Comparison of ENCODE assay signal across 23 cellular contexts in genomic region chr3:184351511-184352148, GRCh38. TPM values are rescaled to one million over a fixed set of nuclear protein-coding genes. Genes with fewer than 3 reads are reported as not detected.
A peak's percentile ranks its signal among the peaks of the same experiment; 100 is the strongest.
DNase-seq lines count a peak whose midpoint lies in the region; ATAC-seq and TF ChIP-seq lines count a peak whose summit lies in the region.
"Had no signal": no experiment of that assay in that cellular context is flagged by ENCODE, and none has a peak within 500 bp of the region (broad histone marks: within the 10 kb centered on the region; RNA-seq: fewer than 3 reads in every experiment).

No MANE protein-coding gene starts in this region.

- CTCF ChIA-PET in HEK293 (lab: Yijun Ruan, JAX): interaction anchor here (0.9 to 1.0 kb wide), 2 partner anchors 20 to 190 kb away, joined by 3 read pairs; no protein-coding TSS in a partner anchor

- peaks cover 12% of the 10 kb centered on the region for H4K20me1 ChIP-seq in smooth muscle cell (ENCODE audit: low read depth)

- H3K36me3 Mint-ChIP-seq in stimulated activated effector memory CD8-positive, alpha-beta T cell treated with anti-CD3 and anti-CD28 coated beads, Interleukin-12 subunit alpha, Interleukin-12 subunit beta, amount 100 ng/mL, for 72 hours: no peaks in the 10 kb centered on the region
- H3K36me3 Mint-ChIP-seq: memory B cell had no signal

- H3K4me3 Mint-ChIP-seq in stimulated activated effector memory CD8-positive, alpha-beta T cell treated with anti-CD3 and anti-CD28 coated beads, Interleukin-12 subunit alpha, Interleukin-12 subunit beta, amount 100 ng/mL, for 72 hours: no peak overlapping the region
- H3K4me3 Mint-ChIP-seq: memory B cell; stimulated activated naive CD8-positive, alpha-beta T cell treated with anti-CD3 and anti-CD28 coated beads, Interleukin-15, Interleukin-2, amounts not matched to agents 100 ng/mL and 50 ng/mL, for 24 hours had no signal

- H3K4me2 ChIP-seq in smooth muscle cell: no peak overlapping the region

- 50 to 55% methylated on average over 6 to 9 of the region's 9 CpGs for WGBS in mesodermal cell (ENCODE audit: insufficient coverage in 2 of 2), 2 experiments
- 84% methylated on average over 9 of the region's 9 CpGs for WGBS in smooth muscle cell (ENCODE audit: low lambda C conversion rate)

- H3K27me3 ChIP-seq in smooth muscle cell (ENCODE audit: low read depth): no peaks in the 10 kb centered on the region
- H3K27me3 ChIP-seq: cardiac muscle cell, heart left ventricle, vagina had no signal

- TF ChIP-seq CTCF in HEK293 (tag by site-specific recombination; IDR thresholded peaks at IDR 0.05): no peak
- no peak for TF ChIP-seq CTCF in smooth muscle cell (IDR thresholded peaks at IDR 0.05; ENCODE audit: borderline replicate concordance, insufficient read depth, poor library complexity, severe bottlenecking)

- no peak for ATAC-seq in stimulated activated effector memory CD8-positive, alpha-beta T cell treated with anti-CD3 and anti-CD28 coated beads, Interleukin-12 subunit alpha, Interleukin-12 subunit beta, amount 100 ng/mL, for 72 hours
- ATAC-seq in GM19351 (IDR thresholded peaks at IDR 0.05; ENCODE audit: unreplicated experiment): no peak
- ATAC-seq: activated CD4-positive, CD25-positive, alpha-beta regulatory T cell treated with anti-CD3 and anti-CD28 coated beads, Interleukin-2, amount 50 U/mL, for 24 hours; Panc1; right cardiac atrium had no signal

- POLR2A ChIA-PET in HEK293 (lab: Yijun Ruan, JAX): no interaction called here

- no peaks in the 10 kb centered on the region for H3K9me3 ChIP-seq in HEK293 (ENCODE audit: control insufficient read depth, insufficient read depth, low read depth, low read length)
- H3K9me3 ChIP-seq in mesodermal cell (ENCODE audit: control insufficient read depth, low read length): no peaks in the 10 kb centered on the region
- H3K9me3 ChIP-seq in smooth muscle cell (replicated peaks; ENCODE audit: low read depth): no peaks in the 10 kb centered on the region
- H3K9me3 ChIP-seq: HAP-1, heart left ventricle, vagina had no signal

- peaks cover 17% of the 10 kb centered on the region for H3F3A ChIP-seq in smooth muscle cell (ENCODE audit: low read depth)

- H3K4me1 Mint-ChIP-seq in stimulated activated effector memory CD8-positive, alpha-beta T cell treated with anti-CD3 and anti-CD28 coated beads, Interleukin-12 subunit alpha, Interleukin-12 subunit beta, amount 100 ng/mL, for 72 hours: peaks cover 7% of the 10 kb centered on the region

- no peaks in the 10 kb centered on the region for H3K4me1 ChIP-seq in HEK293 (ENCODE audit: control insufficient read depth, insufficient read depth, low read length)
- H3K4me1 ChIP-seq in mesodermal cell (ENCODE audit: control insufficient read depth, insufficient read depth, low read length, poor library complexity, severe bottlenecking): peaks cover 30% of the 10 kb centered on the region
- peaks cover 8% of the 10 kb centered on the region for H3K4me1 ChIP-seq in smooth muscle cell (ENCODE audit: low read depth)
- H3K4me1 ChIP-seq: HAP-1 had no signal

- H2AFZ ChIP-seq in smooth muscle cell (ENCODE audit: low read depth): no peak overlapping the region

- H3K4me3 ChIP-seq in HEK293 (ENCODE audit: low read depth, low read length) (no peak overlapping the region), mesodermal cell (ENCODE audit: extremely low read depth, insufficient read depth, low read length, poor library complexity, severe bottlenecking) (no peak overlapping the region), smooth muscle cell (no peak overlapping the region)
- H3K4me3 ChIP-seq: cardiac muscle cell, HAP-1, heart left ventricle, vagina had no signal

- no peaks in the 10 kb centered on the region for H3K9me3 Mint-ChIP-seq in stimulated activated effector memory CD8-positive, alpha-beta T cell treated with anti-CD3 and anti-CD28 coated beads, Interleukin-12 subunit alpha, Interleukin-12 subunit beta, amount 100 ng/mL, for 72 hours
- H3K9me3 Mint-ChIP-seq: memory B cell; stimulated activated naive CD8-positive, alpha-beta T cell treated with anti-CD3 and anti-CD28 coated beads, Interleukin-15, Interleukin-2, amounts not matched to agents 100 ng/mL and 50 ng/mL, for 24 hours had no signal

- no peak overlapping the region for H3K9ac ChIP-seq in smooth muscle cell (ENCODE audit: low read depth)

- H3K27ac Mint-ChIP-seq in stimulated activated effector memory CD8-positive, alpha-beta T cell treated with anti-CD3 and anti-CD28 coated beads, Interleukin-12 subunit alpha, Interleukin-12 subunit beta, amount 100 ng/mL, for 72 hours: peak overlapping the region; percentile 78
- H3K27ac Mint-ChIP-seq: memory B cell; stimulated activated naive CD8-positive, alpha-beta T cell treated with anti-CD3 and anti-CD28 coated beads, Interleukin-15, Interleukin-2, amounts not matched to agents 100 ng/mL and 50 ng/mL, for 24 hours had no signal

- DNase-seq in stimulated activated effector memory CD8-positive, alpha-beta T cell treated with anti-CD3 and anti-CD28 coated beads, Interleukin-12 subunit alpha, Interleukin-12 subunit beta, amount 100 ng/mL, for 72 hours (ENCODE audit: low spot score in 2 of 2): no peak
- DNase-seq in NCI-H2171 (lab: John Stamatoyannopoulos, UW) (no peak), NCI-H1694 (lab: John Stamatoyannopoulos, UW) (no peak), smooth muscle cell (lab: John Stamatoyannopoulos, UW; ENCODE audit: unreplicated experiment) (no peak)
- DNase-seq: COR-L47; effector CD4-positive, alpha-beta T cell; heart left ventricle; Karpas-422; NCI-H1092; NCI-H748 treated with DMSO at 0.1 percent for 48 hours; T1000 had no signal

- H3K79me2 ChIP-seq in smooth muscle cell (ENCODE audit: low read depth): no peaks in the 10 kb centered on the region

- H3K36me3 ChIP-seq in HEK293 (ENCODE audit: control insufficient read depth in 2 of 2, insufficient read depth in 1 of 2, low read length in 2 of 2) (peaks cover 0 to 65% of the 10 kb centered on the region in 2 experiments; a peak in 1 of 3 replicates), mesodermal cell (ENCODE audit: control insufficient read depth, insufficient read depth, low read length) (peaks cover 36% of the 10 kb centered on the region), smooth muscle cell (ENCODE audit: low read depth) (no peaks in the 10 kb centered on the region)

- H3K27ac ChIP-seq in HEK293 (ENCODE audit: extremely low read depth, low read depth, low read length) (no peak overlapping the region), cingulate gyrus (ENCODE audit: low read depth, low read length) (peak overlapping the region; percentile 14), mesodermal cell (ENCODE audit: low read depth, low read length, severe bottlenecking) (peak overlapping the region; percentile 69), smooth muscle cell (ENCODE audit: low read depth) (no peak overlapping the region)
- H3K27ac ChIP-seq: cardiac muscle cell, heart left ventricle, vagina had no signal

TF ChIP-seq in HEK293, 187 proteins besides CTCF, POLR2A, EP300 and RAD21:
- 0 out of 2 replicates have a peak, but pooled peaks have one; percentile 16 for TF ChIP-seq WT1 (tag by site-specific recombination; IDR thresholded peaks at IDR 0.05)
- no peak for TF ChIP-seq ZBTB6 (tag by site-specific recombination; IDR thresholded peaks at IDR 0.05)

RNA-seq across cellular contexts. Expression of gene CLCN2, which starts 9.8 kb away (rescaled TPM):
- polyA plus RNA-seq in mesodermal cell (2013, experiment 1 of 2): 11.0 TPM
- 9.4 TPM for polyA plus RNA-seq in mesodermal cell (2013, experiment 2 of 2)
- 2.3 and 4.1 TPM in 2 replicates for total RNA-seq in smooth muscle cell
- 4.5 and 6.5 TPM in 2 replicates for polyA plus RNA-seq in smooth muscle cell

RNA-seq across cellular contexts. Expression of gene POLR2H, which starts 9.9 kb away (rescaled TPM):
- polyA plus RNA-seq in mesodermal cell (2013, experiment 1 of 2): 88.7 TPM
- polyA plus RNA-seq in mesodermal cell (2013, experiment 2 of 2): 93.5 TPM
- 87.0 and 154 TPM in 2 replicates for total RNA-seq in smooth muscle cell
- 64.6 and 77.9 TPM in 2 replicates for polyA plus RNA-seq in smooth muscle cell

RNA-seq across cellular contexts. Expression of gene FAM131A, which starts 14.2 kb away (rescaled TPM):
- 19.5 TPM for polyA plus RNA-seq in mesodermal cell (2013, experiment 1 of 2)
- 16.5 TPM for polyA plus RNA-seq in mesodermal cell (2013, experiment 2 of 2)
- total RNA-seq in smooth muscle cell: 13.6 and 20.2 TPM in 2 replicates
- polyA plus RNA-seq in smooth muscle cell: 15.3 and 15.8 TPM in 2 replicates

RNA-seq across cellular contexts. Expression of gene THPO, which starts 26.4 kb away (rescaled TPM):
- polyA plus RNA-seq in mesodermal cell (2013, experiment 1 of 2): 1.5 TPM
- polyA plus RNA-seq in mesodermal cell (2013, experiment 2 of 2): 1.1 TPM
- total RNA-seq in smooth muscle cell: 0.22 TPM in 1 of 2 replicates, not detected in the other
- 0.45 TPM in 1 of 2 replicates, not detected in the other for polyA plus RNA-seq in smooth muscle cell

RNA-seq across cellular contexts. Expression of gene CHRD, which starts 28.2 kb away (rescaled TPM):
- 21.5 TPM for polyA plus RNA-seq in mesodermal cell (2013, experiment 1 of 2)
- polyA plus RNA-seq in mesodermal cell (2013, experiment 2 of 2): 14.2 TPM
- 1.5 and 7.1 TPM in 2 replicates for total RNA-seq in smooth muscle cell
- polyA plus RNA-seq in smooth muscle cell: 2.5 and 4.9 TPM in 2 replicates

Comparison
In these comparisons a context has a peak if more than half of its experiments do, and no peak if none do; other contexts are left out.
1. H3K27ac ChIP-seq: peak in cingulate gyrus (single experiment) and mesodermal cell (single experiment); none in HEK293 (single experiment) and smooth muscle cell (single experiment).